Comparison of ENCODE assay signal across 8 cellular contexts in genomic region chrX:123859828-123860505, GRCh38. TPM values are rescaled to one million over a fixed set of nuclear protein-coding genes. Genes with fewer than 3 reads are reported as not detected.
DNase-seq lines count a peak whose midpoint lies in the region; ATAC-seq lines count a peak whose summit lies in the region.

TSS of gene XIAP (plus strand) at chrX:123860053. CDS start at chrX:123885663, 25,610 bp downstream.

- intact Hi-C loops in activated CD4-positive, alpha-beta T cell treated with anti-CD3 and anti-CD28 coated beads for 36 hours (cut with DNase I, micrococcal nuclease): loop anchor here in 1 of 2 experiments (1.0 kb wide), 2 partner anchors 19 to 100 kb away; no protein-coding TSS in a partner anchor

- H3K27ac Mint-ChIP-seq in activated CD4-positive, alpha-beta T cell treated with anti-CD3 and anti-CD28 coated beads for 36 hours: peak within 1 kb of the TSS; percentile 88

- H3K9me3 Mint-ChIP-seq in activated CD4-positive, alpha-beta T cell treated with anti-CD3 and anti-CD28 coated beads for 36 hours (ENCODE audit: low read depth): no peaks in the 10 kb centered on the region

- H3K27me3 Mint-ChIP-seq in activated CD4-positive, alpha-beta T cell treated with anti-CD3 and anti-CD28 coated beads for 36 hours: no peaks in the 10 kb centered on the region

- H3K4me1 Mint-ChIP-seq in activated CD4-positive, alpha-beta T cell treated with anti-CD3 and anti-CD28 coated beads for 36 hours: peaks cover 11% of the 10 kb centered on the region

- POLR2A ChIA-PET in activated CD4-positive, alpha-beta T cell treated with anti-CD3 and anti-CD28 coated beads for 36 hours (lab: Charles Lee): interaction anchor here (0.7 to 1.3 kb wide), 2 partner anchors 9 to 26 kb away, joined by 3 to 5 read pairs; no protein-coding TSS in a partner anchor

- peaks cover 5% of the 10 kb centered on the region for H3K36me3 Mint-ChIP-seq in activated CD4-positive, alpha-beta T cell treated with anti-CD3 and anti-CD28 coated beads for 36 hours (ENCODE audit: low read depth)

- CTCF ChIA-PET in activated CD4-positive, alpha-beta T cell treated with anti-CD3 and anti-CD28 coated beads for 36 hours (lab: Charles Lee): interaction anchor here (0.6 kb wide), 1 partner anchor 12 kb away, joined by 3 read pairs; no protein-coding TSS in a partner anchor

- H3K4me3 Mint-ChIP-seq in activated CD4-positive, alpha-beta T cell treated with anti-CD3 and anti-CD28 coated beads for 36 hours: peak within 1 kb of the TSS; percentile 83

- DNase-seq in AG08395 (ENCODE audit: low spot score) (peak; percentile 87), NCI-H446 (lab: John Stamatoyannopoulos, UW) (peak; percentile 70 to 90), kidney tubule cell (ENCODE audit: low spot score) (peak; percentile 90)
- peak; percentile 79 for DNase-seq in activated CD4-positive, alpha-beta T cell treated with anti-CD3 and anti-CD28 coated beads for 36 hours
- DNase-seq in stimulated activated CD4-positive, alpha-beta T cell treated with anti-CD3 and anti-CD28 coated beads, Interleukin-1b, Interleukin-23, amount 100 ng/mL, for 4 hours (ENCODE audit: low read depth in 2 of 2): peak; percentile 19 to 47

- ATAC-seq in GM18861 (IDR thresholded peaks at IDR 0.05; ENCODE audit: unreplicated experiment): peak; percentile 65
- peak; percentile 83 for ATAC-seq in HG03095 (IDR thresholded peaks at IDR 0.05; ENCODE audit: unreplicated experiment)
- ATAC-seq in activated CD4-positive, alpha-beta T cell treated with anti-CD3 and anti-CD28 coated beads for 36 hours: peak; percentile 86

- peak within 1 kb of the TSS; percentile 91 for H3K27ac ChIP-seq in cingulate gyrus (ENCODE audit: low read depth, low read length)

RNA-seq across cellular contexts. Expression of gene XIAP, which starts in this region (rescaled TPM):
- total RNA-seq in activated CD4-positive, alpha-beta T cell treated with anti-CD3 and anti-CD28 coated beads for 36 hours: 10 to 100 TPM; 22.8 to 27.7 TPM

Comparison
In these comparisons a context has a peak if more than half of its experiments do, and no peak if none do; other contexts are left out.
1. Peak in every context shown above with its lines: DNase-seq, ATAC-seq and H3K27ac ChIP-seq.
2. DNase-seq: peak in every context shown above with its lines; median percentile 90 in kidney tubule cell; 87 in AG08395; 80 in NCI-H446; 79 in activated CD4-positive, alpha-beta T cell treated with anti-CD3 and anti-CD28 coated beads for 36 hours; 33 in stimulated activated CD4-positive, alpha-beta T cell treated with anti-CD3 and anti-CD28 coated beads, Interleukin-1b, Interleukin-23, amount 100 ng/mL, for 4 hours.